29 cellular contexts compared by ENCODE assay signal in genomic region chr10:2232479-2232878, GRCh38.
"Had no signal": no experiment of that assay in that cellular context is flagged by ENCODE, and none has a peak within 500 bp of the region (broad histone marks: within the 10 kb centered on the region; RNA-seq: fewer than 3 reads in every experiment).

No MANE protein-coding gene starts in this region.

- H3K36me3 Mint-ChIP-seq: activated naive CD4-positive, alpha-beta T cell treated with anti-CD3 and anti-CD28 coated beads, Interleukin-2, amount 10 ng/mL, durations not matched to agents 7 days and 5 days; activated naive CD8-positive, alpha-beta T cell treated with anti-CD3 and anti-CD28 coated beads, Interleukin-2, amount 10 ng/mL, durations not matched to agents 7 days and 5 days; brain; immature natural killer cell; natural killer cell treated with Interleukin-12 subunit alpha and Interleukin-12 subunit beta and Interleukin-15 and Interleukin-18, amount 100 ng/mL, for 72 hours had no signal

- H3K4me3 Mint-ChIP-seq: activated naive CD4-positive, alpha-beta T cell treated with anti-CD3 and anti-CD28 coated beads, Interleukin-2, amount 10 ng/mL, durations not matched to agents 7 days and 5 days; activated naive CD8-positive, alpha-beta T cell treated with anti-CD3 and anti-CD28 coated beads, Interleukin-2, amount 10 ng/mL, durations not matched to agents 7 days and 5 days; activated T-helper 1 cell treated with anti-CD3 and anti-CD28 coated beads, Interleukin-12 subunit alpha, Interleukin-12 subunit beta, Interleukin-2, Interleukin-4 antibody, amounts not matched to agents 30 ng/mL and 10 ng/mL and 1 ng/mL, durations not matched to agents 14 hours and 24 hours and 36 hours; brain; effector memory CD8-positive, alpha-beta T cell; immature natural killer cell; natural killer cell treated with Interleukin-12 subunit alpha and Interleukin-12 subunit beta and Interleukin-15 and Interleukin-18, amount 100 ng/mL, for 72 hours; T-helper 2 cell treated with Interferon-gamma antibody and Interleukin-4, amounts not matched to agents 5 μg/mL and 100 μg/mL, for 36 hours had no signal

- H3K27me3 Mint-ChIP-seq: activated naive CD4-positive, alpha-beta T cell treated with anti-CD3 and anti-CD28 coated beads, Interleukin-2, amount 10 ng/mL, durations not matched to agents 7 days and 5 days; activated naive CD8-positive, alpha-beta T cell treated with anti-CD3 and anti-CD28 coated beads, Interleukin-2, amount 10 ng/mL, durations not matched to agents 7 days and 5 days; effector memory CD8-positive, alpha-beta T cell; natural killer cell treated with Interleukin-12 subunit alpha and Interleukin-12 subunit beta and Interleukin-15 and Interleukin-18, amount 100 ng/mL, for 72 hours had no signal

- H3K27ac ChIP-seq: ascending aorta, coronary artery, dorsolateral prefrontal cortex, tibial nerve, VCaP had no signal

- H3K27ac Mint-ChIP-seq: activated naive CD4-positive, alpha-beta T cell treated with anti-CD3 and anti-CD28 coated beads, Interleukin-2, amount 10 ng/mL, durations not matched to agents 7 days and 5 days; activated naive CD8-positive, alpha-beta T cell treated with anti-CD3 and anti-CD28 coated beads, Interleukin-2, amount 10 ng/mL, durations not matched to agents 7 days and 5 days; activated T-helper 1 cell treated with anti-CD3 and anti-CD28 coated beads, Interleukin-12 subunit alpha, Interleukin-12 subunit beta, Interleukin-2, Interleukin-4 antibody, amounts not matched to agents 30 ng/mL and 10 ng/mL and 1 ng/mL, durations not matched to agents 14 hours and 24 hours and 36 hours; brain; effector memory CD8-positive, alpha-beta T cell; immature natural killer cell; natural killer cell treated with Interleukin-12 subunit alpha and Interleukin-12 subunit beta and Interleukin-15 and Interleukin-18, amount 100 ng/mL, for 72 hours; T-helper 2 cell treated with Interferon-gamma antibody and Interleukin-4, amounts not matched to agents 5 μg/mL and 100 μg/mL, for 36 hours had no signal

- ATAC-seq: effector memory CD8-positive, alpha-beta T cell; left lobe of liver; mucosa of descending colon; natural killer cell treated with Interleukin-12 subunit alpha and Interleukin-12 subunit beta and Interleukin-15 and Interleukin-18, amount 100 ng/mL, for 72 hours; right cardiac atrium had no signal

- H3K4me1 Mint-ChIP-seq: activated naive CD4-positive, alpha-beta T cell treated with anti-CD3 and anti-CD28 coated beads, Interleukin-2, amount 10 ng/mL, durations not matched to agents 7 days and 5 days; activated naive CD8-positive, alpha-beta T cell treated with anti-CD3 and anti-CD28 coated beads, Interleukin-2, amount 10 ng/mL, durations not matched to agents 7 days and 5 days; immature natural killer cell had no signal

- H3K9me3 Mint-ChIP-seq: activated naive CD4-positive, alpha-beta T cell treated with anti-CD3 and anti-CD28 coated beads, Interleukin-2, amount 10 ng/mL, durations not matched to agents 7 days and 5 days; activated naive CD8-positive, alpha-beta T cell treated with anti-CD3 and anti-CD28 coated beads, Interleukin-2, amount 10 ng/mL, durations not matched to agents 7 days and 5 days; activated T-helper 1 cell treated with anti-CD3 and anti-CD28 coated beads, Interleukin-12 subunit alpha, Interleukin-12 subunit beta, Interleukin-2, Interleukin-4 antibody, amounts not matched to agents 30 ng/mL and 10 ng/mL and 1 ng/mL, durations not matched to agents 14 hours and 24 hours and 36 hours; effector memory CD8-positive, alpha-beta T cell; natural killer cell treated with Interleukin-12 subunit alpha and Interleukin-12 subunit beta and Interleukin-15 and Interleukin-18, amount 100 ng/mL, for 72 hours; T-helper 2 cell treated with Interferon-gamma antibody and Interleukin-4, amounts not matched to agents 5 μg/mL and 100 μg/mL, for 36 hours had no signal

- H3K4me1 ChIP-seq: ascending aorta, tibial nerve had no signal

- H3K4me3 ChIP-seq: ascending aorta, coronary artery, dorsolateral prefrontal cortex, lung, mucosa of descending colon, tibial nerve had no signal

- DNase-seq: activated CD4-positive, alpha-beta T cell treated with anti-CD3 and anti-CD28 coated beads for 48 hours; activated CD4-positive, alpha-beta T cell treated with anti-CD3 and anti-CD28 coated beads, Interleukin-2, amount 50 U/mL, for 48 hours; activated CD8-positive, alpha-beta memory T cell treated with anti-CD3 and anti-CD28 coated beads for 24 hours; activated effector memory CD4-positive, alpha-beta T cell treated with anti-CD3 and anti-CD28 coated beads, Interleukin-2, amount 50 U/mL, for 16 hours; activated naive CD4-positive, alpha-beta T cell treated with anti-CD3 and anti-CD28 coated beads, Interleukin-2, amount 10 ng/mL, durations not matched to agents 7 days and 5 days; activated naive CD8-positive, alpha-beta T cell treated with anti-CD3 and anti-CD28 coated beads, Interleukin-2, amount 10 ng/mL, durations not matched to agents 7 days and 5 days; activated T-cell treated with anti-CD3 and anti-CD28 coated beads, Interleukin-2, amount 50 U/mL, for 1 hour; dorsolateral prefrontal cortex; effector memory CD8-positive, alpha-beta T cell; foreskin fibroblast; head of caudate nucleus; hippocampal formation; immature natural killer cell; kidney; mucosa of descending colon; posterior cingulate gyrus; right cardiac atrium; stimulated activated CD4-positive, alpha-beta T cell treated with anti-CD3 and anti-CD28 coated beads, Interleukin-2, amount 100 ng/mL, for 48 hours; stimulated activated naive CD4-positive, alpha-beta T cell treated with Interleukin-2 at 50 U/mL for 16 hours had no signal

- H3K36me3 ChIP-seq: ascending aorta, tibial nerve had no signal

- H3K9me3 ChIP-seq: ascending aorta had no signal

- H3K27me3 ChIP-seq: ascending aorta, tibial nerve had no signal
